11 cellular contexts compared by ENCODE assay signal in the genomic region with DNA sequence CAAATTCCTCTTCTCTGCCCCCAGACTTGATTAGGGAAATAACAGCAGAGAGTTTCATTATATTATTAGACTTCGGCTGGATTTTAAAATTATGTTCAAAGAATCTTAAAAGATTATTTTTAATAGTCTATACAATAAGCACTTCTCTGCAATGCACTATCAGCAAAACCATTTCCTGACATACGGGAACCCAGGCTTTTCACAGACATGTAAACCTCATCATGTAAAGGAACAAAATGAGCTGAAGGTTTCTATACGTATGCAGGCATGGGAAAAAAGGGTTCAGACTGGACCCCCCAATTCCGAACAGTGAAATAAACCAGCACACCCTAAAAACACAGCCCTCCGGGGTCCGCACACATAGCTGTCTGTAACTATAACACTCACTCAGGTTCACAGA.
DNase-seq lines count a peak whose midpoint lies in the region; ATAC-seq, FAIRE-seq and TF ChIP-seq lines count a peak whose summit lies in the region.
"Had no signal": no experiment of that assay in that cellular context is flagged by ENCODE, and none has a peak within 500 bp of the region (broad histone marks: within the 10 kb centered on the region; RNA-seq: fewer than 3 reads in every experiment).

No MANE protein-coding gene starts in this region.

- H3K9me2 ChIP-seq in hepatocyte (replicated peaks; ENCODE audit: insufficient read depth): no peaks in the 10 kb centered on the region

- H4K20me1 ChIP-seq in KMS-11 (ENCODE audit: insufficient read depth): no peaks in the 10 kb centered on the region
- no peaks in the 10 kb centered on the region for H4K20me1 ChIP-seq in hepatocyte (ENCODE audit: insufficient read depth, poor library complexity, severe bottlenecking)

- H3K9me3 ChIP-seq in hepatocyte (ENCODE audit: low read depth) (no peaks in the 10 kb centered on the region), small intestine (ENCODE audit: control insufficient read depth, low read depth) (no peaks in the 10 kb centered on the region)

- peaks cover 19% of the 10 kb centered on the region for H3K4me1 ChIP-seq in KMS-11 (ENCODE audit: low read depth, poor library complexity, severe bottlenecking)
- H3K4me1 ChIP-seq in hepatocyte (ENCODE audit: insufficient read depth): peaks cover 6% of the 10 kb centered on the region
- H3K4me1 ChIP-seq in small intestine (ENCODE audit: control insufficient read depth in 2 of 2, insufficient read depth in 1 of 2, low read depth in 1 of 2, low read length in 1 of 2): peaks cover 0 to 3% of the 10 kb centered on the region in 2 donors

- H3K79me2 ChIP-seq in KMS-11 (ENCODE audit: insufficient read depth, low read depth) (no peaks in the 10 kb centered on the region), hepatocyte (peaks cover 7% of the 10 kb centered on the region)

- H3K36me3 ChIP-seq in KMS-11 (ENCODE audit: insufficient read depth) (no peaks in the 10 kb centered on the region), hepatocyte (replicated peaks; ENCODE audit: insufficient read depth, low read depth) (no peaks in the 10 kb centered on the region), small intestine (ENCODE audit: control insufficient read depth in 2 of 2, insufficient read depth in 2 of 2, low read length in 2 of 2) (peaks cover 0 to 7% of the 10 kb centered on the region in 2 donors)

- H3K9ac ChIP-seq in KMS-11: no peak overlapping the region

- H3K27ac ChIP-seq in KMS-11 (no peak overlapping the region), hepatocyte (peak overlapping the region; percentile 94), small intestine (ENCODE audit: low read depth in 1 of 2, low read length in 1 of 2) (peak overlapping the region; percentile 84 to 91)
- H3K27ac ChIP-seq: RWPE1 had no signal

- peak overlapping the region; percentile 13; the same call in 1 of the 2 replicates for H3K4me2 ChIP-seq in KMS-11
- H3K4me2 ChIP-seq in hepatocyte: peak overlapping the region; percentile 72

- DNase-seq in hepatocyte (ENCODE audit: low spot score) (no peak), small intestine (peak; percentile 52), NCI-H1694 (lab: John Stamatoyannopoulos, UW) (no peak), posterior cingulate gyrus (no peak), osteocyte (ENCODE audit: extremely low spot score, unreplicated experiment) (no peak), GF-D8 (lab: John Stamatoyannopoulos, UW) (no peak)
- DNase-seq: KG1 had no signal

- H2AFZ ChIP-seq in KMS-11 (ENCODE audit: low read depth) (no peak overlapping the region), hepatocyte (peak overlapping the region; percentile 72)

- peaks cover 36% of the 10 kb centered on the region for H3K4me1 Mint-ChIP-seq in activated T-helper 17 cell treated with anti-CD3 and anti-CD28 coated beads, Interleukin-2, amount 50 U/mL, for 72 hours
- peaks cover 13% of the 10 kb centered on the region for H3K4me1 Mint-ChIP-seq in osteocyte (ENCODE audit: unreplicated experiment)

- no peaks in the 10 kb centered on the region for H3K27me3 Mint-ChIP-seq in activated T-helper 17 cell treated with anti-CD3 and anti-CD28 coated beads, Interleukin-2, amount 50 U/mL, for 72 hours
- H3K27me3 Mint-ChIP-seq in osteocyte (ENCODE audit: unreplicated experiment): peaks cover 8% of the 10 kb centered on the region

- no peaks in the 10 kb centered on the region for H3K9me3 Mint-ChIP-seq in activated T-helper 17 cell treated with anti-CD3 and anti-CD28 coated beads, Interleukin-2, amount 50 U/mL, for 72 hours
- no peaks in the 10 kb centered on the region for H3K9me3 Mint-ChIP-seq in osteocyte (ENCODE audit: unreplicated experiment)

- no peak for TF ChIP-seq CTCF in KMS-11 (conservative IDR thresholded peaks at IDR 0.05; ENCODE audit: low read depth, low read length)
- TF ChIP-seq CTCF in hepatocyte (IDR thresholded peaks at IDR 0.05; ENCODE audit: poor library complexity): no peak
- no peak for TF ChIP-seq CTCF in osteocyte (IDR thresholded peaks at IDR 0.05)

- FAIRE-seq in small intestine (lab: Jason Lieb, UNC): no peak
- FAIRE-seq: frontal cortex had no signal

- H3K27ac Mint-ChIP-seq in activated T-helper 17 cell treated with anti-CD3 and anti-CD28 coated beads, Interleukin-2, amount 50 U/mL, for 72 hours: peak overlapping the region; percentile 89
- no peak overlapping the region for H3K27ac Mint-ChIP-seq in osteocyte (ENCODE audit: unreplicated experiment)

- peaks cover 43% of the 10 kb centered on the region for H3K36me3 Mint-ChIP-seq in activated T-helper 17 cell treated with anti-CD3 and anti-CD28 coated beads, Interleukin-2, amount 50 U/mL, for 72 hours (ENCODE audit: low read depth)
- H3K36me3 Mint-ChIP-seq in osteocyte (ENCODE audit: unreplicated experiment): peaks cover under 1% of the 10 kb centered on the region

- H3K4me3 Mint-ChIP-seq in activated T-helper 17 cell treated with anti-CD3 and anti-CD28 coated beads, Interleukin-2, amount 50 U/mL, for 72 hours: peak overlapping the region; percentile 77
- H3K4me3 Mint-ChIP-seq in osteocyte (ENCODE audit: unreplicated experiment): no peak overlapping the region

- intact Hi-C loops in posterior cingulate gyrus (cut with DNase I): no loop called here

- 56% methylated on average over 6 of the region's 6 CpGs for WGBS in hepatocyte (ENCODE audit: low lambda C conversion rate, missing lambda C conversion rate)
- WGBS in small intestine, 3 donors: 11 to 48% (median 18%) methylated on average over 6 of the region's 6 CpGs

- ATAC-seq in activated T-helper 17 cell treated with anti-CD3 and anti-CD28 coated beads, Interleukin-2, amount 50 U/mL, for 72 hours (replicated peaks): no peak

- H3K27me3 ChIP-seq in KMS-11 (ENCODE audit: insufficient read depth, low read depth) (no peaks in the 10 kb centered on the region), hepatocyte (no peaks in the 10 kb centered on the region), small intestine (ENCODE audit: control insufficient read depth in 2 of 2, insufficient read depth in 2 of 2, low read length in 2 of 2) (no peaks in the 10 kb centered on the region)

- no peak overlapping the region for H3K4me3 ChIP-seq in KMS-11 (IDR thresholded peaks at IDR 0.05; ENCODE audit: insufficient read depth, low read depth, low read length)
- H3K4me3 ChIP-seq in hepatocyte: peak overlapping the region; percentile 38
- H3K4me3 ChIP-seq in small intestine (ENCODE audit: low read depth in 1 of 2, low read length in 2 of 2): peak overlapping the region; percentile 40 to 75
